In the genomic region with DNA sequence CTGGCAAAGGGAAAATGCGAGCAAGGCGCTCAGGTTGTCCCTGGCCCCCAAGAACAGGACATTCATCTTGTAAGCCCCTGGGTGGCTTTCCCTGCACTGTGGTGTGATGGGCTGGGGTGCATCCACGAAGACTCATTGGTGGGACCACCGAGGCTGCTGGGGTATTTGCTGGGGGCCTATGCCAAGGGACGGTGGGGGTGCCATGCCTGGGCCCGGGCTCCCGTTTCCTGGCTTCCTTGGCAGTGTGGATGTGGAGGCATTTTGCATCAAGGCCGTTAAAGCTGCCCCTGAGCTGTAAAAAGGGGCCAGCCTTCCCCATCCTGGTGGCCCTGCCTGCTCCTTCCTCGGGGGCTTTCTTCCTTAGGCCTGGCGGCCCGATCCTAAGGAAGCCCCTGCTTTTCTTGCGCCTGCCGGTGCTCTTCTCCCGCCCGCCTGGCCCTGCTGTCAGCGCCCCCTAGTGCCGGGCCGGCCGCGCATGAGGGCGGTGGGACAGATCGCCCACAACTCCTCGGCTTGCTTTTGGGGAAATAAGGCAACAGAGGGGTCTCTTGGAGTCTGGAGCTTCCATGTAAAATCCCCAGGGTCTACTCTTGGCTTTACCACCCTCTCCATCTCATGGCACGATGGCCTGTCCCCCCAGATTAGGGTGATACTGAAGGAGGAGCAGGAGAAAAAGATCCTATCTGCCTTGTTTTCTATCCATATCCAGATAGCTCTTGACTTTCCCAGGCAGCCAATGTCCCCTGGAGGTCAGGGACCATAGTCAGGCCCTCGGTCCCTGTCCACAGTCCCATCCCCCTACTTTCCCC, we compare ENCODE assay signal across 9 cellular contexts. TPM values are rescaled to one million over a fixed set of nuclear protein-coding genes. Genes with fewer than 3 reads are reported as not detected.
DNase-seq lines count a peak whose midpoint lies in the region; ATAC-seq and TF ChIP-seq lines count a peak whose summit lies in the region.
"Had no signal": no experiment of that assay in that cellular context is flagged by ENCODE, and none has a peak within 500 bp of the region (broad histone marks: within the 10 kb centered on the region; RNA-seq: fewer than 3 reads in every experiment).

No MANE protein-coding gene starts in this region.

- peaks cover 4% of the 10 kb centered on the region for H3K27me3 ChIP-seq in kidney epithelial cell (ENCODE audit: control insufficient read depth, insufficient read depth, low read length)

- TF ChIP-seq CTCF in kidney epithelial cell (IDR thresholded peaks at IDR 0.05; ENCODE audit: insufficient read depth, low read length, poor library complexity, severe bottlenecking) = peak; percentile 98

- no peak overlapping the region for H3K4me3 ChIP-seq in kidney epithelial cell (ENCODE audit: low read depth, low read length)
- H3K4me3 ChIP-seq: BLaER1 had no signal

- DNase-seq in DMS53 (lab: John Stamatoyannopoulos, UW) (peak; percentile 58), DMS53 treated with DMSO at 0.1 percent for 48 hours (lab: John Stamatoyannopoulos, UW; ENCODE audit: unreplicated experiment) (no peak), OCI-M1 (lab: John Stamatoyannopoulos, UW) (peak; percentile 59), astrocyte of the hippocampus (ENCODE audit: low read depth, low spot score) (peak; percentile 74), kidney epithelial cell (ENCODE audit: low read depth) (no peak), amniotic stem cell (lab: John Stamatoyannopoulos, UW) (no peak)

- peaks cover 6% of the 10 kb centered on the region for H3K36me3 Mint-ChIP-seq in stimulated activated memory B cell treated with anti-CD40 and anti-IgM and Interleukin-4, amounts not matched to agents 10 μg/mL and 1 μg/mL and 100 μg/mL, for 72 hours

- H3K9me3 Mint-ChIP-seq in stimulated activated memory B cell treated with anti-CD40 and anti-IgM and Interleukin-4, amounts not matched to agents 10 μg/mL and 1 μg/mL and 100 μg/mL, for 72 hours = no peaks in the 10 kb centered on the region

- H3K4me3 Mint-ChIP-seq in stimulated activated memory B cell treated with anti-CD40 and anti-IgM and Interleukin-4, amounts not matched to agents 10 μg/mL and 1 μg/mL and 100 μg/mL, for 72 hours = no peak overlapping the region

- no peaks in the 10 kb centered on the region for H3K36me3 ChIP-seq in kidney epithelial cell (ENCODE audit: control insufficient read depth, insufficient read depth, low read length)
- H3K36me3 ChIP-seq: BLaER1 had no signal

- peak; percentile 52 for ATAC-seq in stimulated activated memory B cell treated with anti-CD40 and anti-IgM and Interleukin-4, amounts not matched to agents 10 μg/mL and 1 μg/mL and 100 μg/mL, for 72 hours
- no peak for ATAC-seq in GM18907 (IDR thresholded peaks at IDR 0.05; ENCODE audit: unreplicated experiment)

- H3K27ac Mint-ChIP-seq in stimulated activated memory B cell treated with anti-CD40 and anti-IgM and Interleukin-4, amounts not matched to agents 10 μg/mL and 1 μg/mL and 100 μg/mL, for 72 hours = no peak overlapping the region

- peaks cover 58% of the 10 kb centered on the region for H3K27me3 Mint-ChIP-seq in stimulated activated memory B cell treated with anti-CD40 and anti-IgM and Interleukin-4, amounts not matched to agents 10 μg/mL and 1 μg/mL and 100 μg/mL, for 72 hours

- peaks cover 7% of the 10 kb centered on the region for H3K4me1 Mint-ChIP-seq in stimulated activated memory B cell treated with anti-CD40 and anti-IgM and Interleukin-4, amounts not matched to agents 10 μg/mL and 1 μg/mL and 100 μg/mL, for 72 hours

RNA-seq across cellular contexts. Expression of a gene that starts 9.8 kb away (rescaled TPM):
- 7.3 and 7.7 TPM in 2 replicates for total RNA-seq in kidney epithelial cell

Comparison
In these comparisons a context has a peak if more than half of its experiments do, and no peak if none do; other contexts are left out.
1. DNase-seq: peak in DMS53 (single experiment), OCI-M1 (single experiment) and astrocyte of the hippocampus (single experiment); none in DMS53 treated with DMSO at 0.1 percent for 48 hours (single experiment), kidney epithelial cell (single experiment) and amniotic stem cell (single experiment).